ENCODE assay signal across 10 cellular contexts in the genomic region with DNA sequence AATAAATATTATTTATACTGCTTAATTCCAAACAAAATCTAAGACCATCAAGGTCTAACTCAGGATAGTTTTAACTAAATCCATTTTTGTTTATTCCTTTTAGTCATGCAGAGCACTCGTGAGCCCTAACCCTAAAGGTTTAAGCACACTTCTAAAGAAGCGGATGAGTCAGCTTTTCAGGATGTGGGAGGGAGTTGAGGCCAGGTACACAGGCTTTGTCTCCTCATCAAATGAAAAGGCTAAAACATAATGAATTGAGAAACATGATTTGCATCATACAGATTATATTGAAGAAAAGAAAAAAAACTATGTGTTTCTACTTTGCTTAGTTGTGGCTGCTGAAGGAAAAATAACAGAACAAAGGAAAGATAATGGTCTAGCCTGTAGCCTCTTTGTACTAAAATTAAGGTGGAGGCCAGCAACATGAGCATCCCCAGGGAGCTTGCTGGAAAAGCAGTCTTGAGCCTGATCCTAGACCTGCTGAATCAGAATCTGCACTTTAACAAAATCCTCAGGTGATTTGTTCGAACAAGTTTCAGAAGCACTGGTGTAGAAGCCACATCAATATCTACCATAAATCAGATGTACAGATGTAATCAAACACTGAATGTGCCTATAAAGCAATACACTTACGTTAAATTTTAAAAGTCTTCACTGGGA. TPM values are rescaled to one million over a fixed set of nuclear protein-coding genes. Genes with fewer than 3 reads are reported as not detected.
DNase-seq lines count a peak whose midpoint lies in the region; ATAC-seq and TF ChIP-seq lines count a peak whose summit lies in the region.
"Had no signal": no experiment of that assay in that cellular context is flagged by ENCODE, and none has a peak within 500 bp of the region (broad histone marks: within the 10 kb centered on the region; RNA-seq: fewer than 3 reads in every experiment).

No MANE protein-coding gene starts in this region.

- WGBS in smooth muscle cell (ENCODE audit: low lambda C conversion rate): 70% methylated on average over 4 of the region's 4 CpGs

- H3K4me3 ChIP-seq in HCT116 (replicated peaks in 1 of 2; ENCODE audit: low read depth in 1 of 2, low read length in 2 of 2): no peak overlapping the region
- no peak overlapping the region for H3K4me3 ChIP-seq in smooth muscle cell
- H3K4me3 ChIP-seq: adrenal gland, uterus had no signal

- H3K36me3 Mint-ChIP-seq in T-helper 2 cell treated with Interferon-gamma antibody and Interleukin-4, amounts not matched to agents 5 μg/mL and 100 μg/mL, for 36 hours (ENCODE audit: low read depth): peaks cover 73% of the 10 kb centered on the region

- H3K27ac ChIP-seq in HCT116 (ENCODE audit: low read depth, low read length) (no peak overlapping the region; the same call in 1 of the 2 replicates), smooth muscle cell (ENCODE audit: low read depth) (peak overlapping the region; percentile 16)
- H3K27ac ChIP-seq: uterus had no signal

- CTCF ChIA-PET in HCT116 (lab: Charles Lee): no interaction called here

- in situ Hi-C loops in GM13976 (cut with MboI; ENCODE audit: low sequenced_read_pairs, unreplicated experiment): no loop called here

- H3F3A ChIP-seq in smooth muscle cell (ENCODE audit: low read depth): no peaks in the 10 kb centered on the region

- no peaks in the 10 kb centered on the region for H3K27me3 ChIP-seq in HCT116 (ENCODE audit: insufficient read depth, low read length)
- no peaks in the 10 kb centered on the region for H3K27me3 ChIP-seq in smooth muscle cell (ENCODE audit: low read depth)
- H3K27me3 ChIP-seq: adrenal gland, uterus had no signal

- no peaks in the 10 kb centered on the region for H3K27me3 Mint-ChIP-seq in T-helper 2 cell treated with Interferon-gamma antibody and Interleukin-4, amounts not matched to agents 5 μg/mL and 100 μg/mL, for 36 hours (ENCODE audit: low read depth)

- intact Hi-C loops in HCT116 (cut with micrococcal nuclease): no loop called here

- H3K9me3 Mint-ChIP-seq in T-helper 2 cell treated with Interferon-gamma antibody and Interleukin-4, amounts not matched to agents 5 μg/mL and 100 μg/mL, for 36 hours: no peaks in the 10 kb centered on the region

- DNase-seq in HCT116 (ENCODE audit: low read depth, low spot score) (no peak), smooth muscle cell (lab: John Stamatoyannopoulos, UW; ENCODE audit: unreplicated experiment) (no peak), UCSD-AML1 (lab: John Stamatoyannopoulos, UW; ENCODE audit: unreplicated experiment) (no peak), GM13976 (ENCODE audit: low spot score) (no peak)
- peak; percentile 65 for DNase-seq in T-helper 2 cell treated with Interferon-gamma antibody and Interleukin-4, amounts not matched to agents 5 μg/mL and 100 μg/mL, for 36 hours (ENCODE audit: low spot score)
- DNase-seq in central memory CD4-positive, alpha-beta T cell: peak; percentile 44
- DNase-seq: uterus had no signal

- H3K4me1 ChIP-seq in HCT116 (ENCODE audit: control insufficient read depth in 1 of 2, insufficient read depth in 2 of 2, low read length in 2 of 2): peaks cover 2 to 7% of the 10 kb centered on the region in 2 experiments; a peak in 3 of 4 replicates
- H3K4me1 ChIP-seq in smooth muscle cell (ENCODE audit: low read depth): peaks cover 8% of the 10 kb centered on the region
- H3K4me1 ChIP-seq: uterus had no signal

- H2AFZ ChIP-seq in HCT116 (ENCODE audit: low read depth, low read length, poor library complexity, severe bottlenecking) (no peak overlapping the region), smooth muscle cell (ENCODE audit: low read depth) (no peak overlapping the region)

- POLR2A ChIA-PET in HCT116 (lab: Charles Lee): no interaction called here

- no peaks in the 10 kb centered on the region for H3K9me2 ChIP-seq in HCT116 (ENCODE audit: insufficient read depth)

- ATAC-seq in HCT116: peak; percentile 52; the same call in 1 of the 2 replicates
- no peak for ATAC-seq in GM21619 (IDR thresholded peaks at IDR 0.05; ENCODE audit: unreplicated experiment)
- no peak for ATAC-seq in GM19351 (IDR thresholded peaks at IDR 0.05; ENCODE audit: unreplicated experiment)

- TF ChIP-seq RAD21 in HCT116 (IDR thresholded peaks at IDR 0.05; ENCODE audit: low read depth): no peak

- peaks cover 22 to 47% of the 10 kb centered on the region in 2 experiments; a peak in 3 of 4 replicates for H3K36me3 ChIP-seq in HCT116 (ENCODE audit: control insufficient read depth in 1 of 2, insufficient read depth in 2 of 2, low read length in 2 of 2)
- peaks cover 53% of the 10 kb centered on the region for H3K36me3 ChIP-seq in smooth muscle cell (ENCODE audit: low read depth)
- H3K36me3 ChIP-seq: uterus had no signal

- H3K27ac Mint-ChIP-seq in T-helper 2 cell treated with Interferon-gamma antibody and Interleukin-4, amounts not matched to agents 5 μg/mL and 100 μg/mL, for 36 hours: peak overlapping the region; percentile 67

- H3K4me1 Mint-ChIP-seq in T-helper 2 cell treated with Interferon-gamma antibody and Interleukin-4, amounts not matched to agents 5 μg/mL and 100 μg/mL, for 36 hours (ENCODE audit: low read depth): peaks cover 47% of the 10 kb centered on the region

- H3K4me2 ChIP-seq in HCT116 (ENCODE audit: low read length) (no peak overlapping the region), smooth muscle cell (no peak overlapping the region)

- H4K20me1 ChIP-seq in HCT116 (ENCODE audit: insufficient read depth) (no peaks in the 10 kb centered on the region), smooth muscle cell (ENCODE audit: low read depth) (peaks cover 4% of the 10 kb centered on the region)

- no peak for TF ChIP-seq CTCF in HCT116 (IDR thresholded peaks at IDR 0.05 in 2 of 3, conservative IDR thresholded peaks at IDR 0.05 in 1 of 3; ENCODE audit: borderline replicate concordance in 1 of 3, insufficient read depth in 1 of 3, low read depth in 2 of 3, low read length in 2 of 3)
- TF ChIP-seq CTCF in smooth muscle cell (IDR thresholded peaks at IDR 0.05; ENCODE audit: borderline replicate concordance, insufficient read depth, poor library complexity, severe bottlenecking): no peak
- TF ChIP-seq CTCF in GM13976 (IDR thresholded peaks at IDR 0.05; ENCODE audit: borderline replicate concordance, control extremely low read depth, extremely low read depth, insufficient read depth, missing control alignments): no peak

- TF ChIP-seq POLR2A in HCT116 (IDR thresholded peaks at IDR 0.05; ENCODE audit: borderline replicate concordance, extremely low read depth, insufficient read depth, insufficient read length): no peak

- RAD21 ChIA-PET in HCT116 (lab: Charles Lee; ENCODE audit: low non-redundant PET in 1 of 2, low total read pairs in 2 of 2, uncharacterized antibody in 2 of 2, unreplicated experiment in 2 of 2): no interaction called here

- peak overlapping the region; percentile 42 for H3K4me3 Mint-ChIP-seq in T-helper 2 cell treated with Interferon-gamma antibody and Interleukin-4, amounts not matched to agents 5 μg/mL and 100 μg/mL, for 36 hours

- H3K9ac ChIP-seq in HCT116 (ENCODE audit: low read length) (no peak overlapping the region), smooth muscle cell (ENCODE audit: low read depth) (no peak overlapping the region)

- BruUV-seq in HCT116 (replicated peaks; lab: Mats Ljungman, UMichigan): no TSS peak

- H3K9me3 ChIP-seq in HCT116 (ENCODE audit: control insufficient read depth in 1 of 2, insufficient read depth in 1 of 2, low read depth in 1 of 2, low read length in 2 of 2): no peaks in the 10 kb centered on the region
- no peaks in the 10 kb centered on the region for H3K9me3 ChIP-seq in smooth muscle cell (replicated peaks; ENCODE audit: low read depth)
- H3K9me3 ChIP-seq: adrenal gland, uterus had no signal

- H3K79me2 ChIP-seq in HCT116 (ENCODE audit: insufficient read depth, low read length): no peaks in the 10 kb centered on the region
- H3K79me2 ChIP-seq in smooth muscle cell (ENCODE audit: low read depth): no peaks in the 10 kb centered on the region

TF ChIP-seq in HCT116, 20 proteins besides CTCF, POLR2A, EP300 and RAD21:
- TF ChIP-seq ZFX (IDR thresholded peaks at IDR 0.05) (no peak), CEBPB (IDR thresholded peaks at IDR 0.05; ENCODE audit: low read depth) (no peak), POLR2AphosphoS5 (IDR thresholded peaks at IDR 0.05; ENCODE audit: low read depth, low read length) (no peak), SIN3A (IDR thresholded peaks at IDR 0.05; ENCODE audit: low read depth) (no peak)

RNA-seq across cellular contexts. Expression of a gene that starts 21.1 kb away (rescaled TPM):
- total RNA-seq in HCT116 (2021; ENCODE audit: unreplicated experiment) (25.7 TPM), smooth muscle cell (36.8 and 38.9 TPM in 2 replicates)
- 9.2 and 11.9 TPM in 2 replicates for polyA plus RNA-seq in HCT116 (2012)
- polyA plus RNA-seq in smooth muscle cell: 19.8 and 25.3 TPM in 2 replicates

RNA-seq across cellular contexts. Expression of a gene that starts 44.0 kb away (rescaled TPM):
- not detected for total RNA-seq in HCT116 (2021; ENCODE audit: unreplicated experiment)
- polyA plus RNA-seq in HCT116 (2012): not detected in 2 replicates
- total RNA-seq in smooth muscle cell: 0.63 and 1.1 TPM in 2 replicates
- polyA plus RNA-seq in smooth muscle cell: 0.69 TPM in 1 of 2 replicates, not detected in the other

RNA-seq across cellular contexts. Expression of a gene that starts 50.8 kb away (rescaled TPM):
- 23.1 TPM for total RNA-seq in HCT116 (2021; ENCODE audit: unreplicated experiment)
- polyA plus RNA-seq in HCT116 (2012): 10.6 and 11.6 TPM in 2 replicates
- total RNA-seq in smooth muscle cell: 35.7 and 43.9 TPM in 2 replicates
- 14.9 and 16.0 TPM in 2 replicates for polyA plus RNA-seq in smooth muscle cell

Comparison
In these comparisons a context has a peak if more than half of its experiments do, and no peak if none do; other contexts are left out.
1. DNase-seq: peak in T-helper 2 cell treated with Interferon-gamma antibody and Interleukin-4, amounts not matched to agents 5 μg/mL and 100 μg/mL, for 36 hours (single experiment) and central memory CD4-positive, alpha-beta T cell (single experiment); none in HCT116 (single experiment), smooth muscle cell (single experiment), UCSD-AML1 (single experiment) and GM13976 (single experiment).